27 cellular contexts compared by ENCODE assay signal in genomic region chr3:135419155-135419554, GRCh38.
"Had no signal": no experiment of that assay in that cellular context is flagged by ENCODE, and none has a peak within 500 bp of the region (broad histone marks: within the 10 kb centered on the region; RNA-seq: fewer than 3 reads in every experiment).

No MANE protein-coding gene starts in this region.

- ATAC-seq: effector memory CD8-positive, alpha-beta T cell; esophagus mucosa; foreskin keratinocyte; gastrocnemius medialis; gastroesophageal sphincter; heart left ventricle; heart right ventricle had no signal

- FAIRE-seq: endometrium, endothelial cell of umbilical vein had no signal

- DNase-seq: colonic mucosa; cortex of kidney; dermis blood vessel endothelial cell; dorsolateral prefrontal cortex; effector CD4-positive, alpha-beta T cell; effector CD8-positive, alpha-beta T cell; effector memory CD4-positive, alpha-beta T cell; effector memory CD8-positive, alpha-beta T cell; endodermal cell; erythroblast; esophagus squamous epithelium; foreskin fibroblast; foreskin keratinocyte; foreskin melanocyte; gastrocnemius medialis; glutamatergic neuron; head of caudate nucleus; heart left ventricle; heart right ventricle had no signal

- H3K4me3 ChIP-seq: colonic mucosa, coronary artery, dorsolateral prefrontal cortex, esophagus muscularis mucosa, esophagus squamous epithelium, gastrocnemius medialis, gastroesophageal sphincter, heart left ventricle, heart right ventricle, hepatocyte had no signal

- H3K36me3 ChIP-seq: colonic mucosa, esophagus muscularis mucosa, esophagus squamous epithelium, gastrocnemius medialis, gastroesophageal sphincter, heart left ventricle, heart right ventricle had no signal

- H3K4me1 ChIP-seq: colonic mucosa, esophagus muscularis mucosa, esophagus squamous epithelium, foreskin keratinocyte, gastrocnemius medialis, gastroesophageal sphincter, heart left ventricle, heart right ventricle had no signal

- H3K27ac ChIP-seq: colonic mucosa, coronary artery, dorsolateral prefrontal cortex, epithelial cell of prostate, esophagus muscularis mucosa, esophagus squamous epithelium, foreskin keratinocyte, gastrocnemius medialis, gastroesophageal sphincter, heart left ventricle, heart right ventricle, hepatocyte had no signal

- H3K9me3 ChIP-seq: colonic mucosa, esophagus muscularis mucosa, esophagus squamous epithelium, gastrocnemius medialis, gastroesophageal sphincter, heart left ventricle, heart right ventricle had no signal
